15 cellular contexts compared by ENCODE assay signal in genomic region chr17:63358956-63359355, GRCh38.
"Had no signal": no experiment of that assay in that cellular context is flagged by ENCODE, and none has a peak within 500 bp of the region (broad histone marks: within the 10 kb centered on the region; RNA-seq: fewer than 3 reads in every experiment).

No MANE protein-coding gene starts in this region.

- DNase-seq: activated CD4-positive, alpha-beta T cell treated with anti-CD3 and anti-CD28 coated beads, Interleukin-2, amount 50 U/mL, for 48 hours; activated gamma-delta T cell treated with Interleukin-2 at 50 U/mL for 16 hours; caudate nucleus; dorsolateral prefrontal cortex; foreskin keratinocyte; left lung; right lobe of liver; stimulated activated CD4-positive, alpha-beta T cell treated with anti-CD3 and anti-CD28 coated beads, Interleukin-4, amount 100 ng/mL, for 24 hours; T-helper 2 cell; testis; upper lobe of left lung; WERI-Rb-1 had no signal

- ATAC-seq: foreskin keratinocyte; left lung; right lobe of liver; stimulated activated effector memory CD8-positive, alpha-beta T cell treated with anti-CD3 and anti-CD28 coated beads, Interleukin-12 subunit alpha, Interleukin-12 subunit beta, amount 100 ng/mL, for 72 hours had no signal

- H3K4me1 Mint-ChIP-seq: stimulated activated effector memory CD8-positive, alpha-beta T cell treated with anti-CD3 and anti-CD28 coated beads, Interleukin-12 subunit alpha, Interleukin-12 subunit beta, amount 100 ng/mL, for 72 hours had no signal

- H3K27ac Mint-ChIP-seq: activated naive CD8-positive, alpha-beta T cell; stimulated activated effector memory CD8-positive, alpha-beta T cell treated with anti-CD3 and anti-CD28 coated beads, Interleukin-12 subunit alpha, Interleukin-12 subunit beta, amount 100 ng/mL, for 72 hours had no signal

- H3K9me3 ChIP-seq: left lung, right lobe of liver, testis, upper lobe of left lung had no signal

- H3K27me3 ChIP-seq: dorsolateral prefrontal cortex, foreskin keratinocyte, left lung, right lobe of liver, testis, upper lobe of left lung had no signal

- H3K27ac ChIP-seq: foreskin keratinocyte, left lung, right lobe of liver, testis, upper lobe of left lung, WERI-Rb-1 had no signal

- H3K36me3 ChIP-seq: right lobe of liver had no signal

- H3K36me3 Mint-ChIP-seq: stimulated activated effector memory CD8-positive, alpha-beta T cell treated with anti-CD3 and anti-CD28 coated beads, Interleukin-12 subunit alpha, Interleukin-12 subunit beta, amount 100 ng/mL, for 72 hours had no signal

- H3K27me3 Mint-ChIP-seq: activated naive CD8-positive, alpha-beta T cell had no signal

- H3K4me3 Mint-ChIP-seq: activated naive CD8-positive, alpha-beta T cell; neural crest cell; stimulated activated effector memory CD8-positive, alpha-beta T cell treated with anti-CD3 and anti-CD28 coated beads, Interleukin-12 subunit alpha, Interleukin-12 subunit beta, amount 100 ng/mL, for 72 hours had no signal

- H3K4me1 ChIP-seq: left lung, right lobe of liver, upper lobe of left lung had no signal

- H3K9me3 Mint-ChIP-seq: neural crest cell; stimulated activated effector memory CD8-positive, alpha-beta T cell treated with anti-CD3 and anti-CD28 coated beads, Interleukin-12 subunit alpha, Interleukin-12 subunit beta, amount 100 ng/mL, for 72 hours had no signal

- H3K4me3 ChIP-seq: dorsolateral prefrontal cortex, left lung, right lobe of liver, testis, upper lobe of left lung had no signal
